In the genomic region with DNA sequence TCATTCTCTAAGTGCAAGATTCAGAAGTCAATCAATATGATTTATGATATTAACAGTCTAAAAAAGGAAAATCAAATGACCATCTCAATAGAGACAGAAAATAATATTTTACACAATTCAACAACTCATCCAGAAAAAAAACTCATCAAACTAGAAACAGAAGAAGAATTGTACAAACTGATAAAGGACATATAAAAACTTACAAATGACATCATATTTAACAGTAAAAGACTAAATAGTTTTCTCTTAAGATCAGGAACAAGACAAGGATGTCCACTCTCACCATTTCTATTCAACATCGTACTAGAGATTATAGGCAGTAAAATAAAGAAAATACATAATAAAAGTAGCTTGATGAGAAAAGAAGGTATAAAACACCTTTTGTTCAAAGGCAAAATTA, we compare ENCODE assay signal across 28 cellular contexts.
"Had no signal": no experiment of that assay in that cellular context is flagged by ENCODE, and none has a peak within 500 bp of the region (broad histone marks: within the 10 kb centered on the region; RNA-seq: fewer than 3 reads in every experiment).

No MANE protein-coding gene starts in this region.

- DNase-seq: naive thymus-derived CD4-positive, alpha-beta T cell; natural killer cell; occipital lobe; ovary; posterior cingulate gyrus; psoas muscle; right cardiac atrium; stimulated activated CD4-positive, alpha-beta T cell treated with anti-CD3 and anti-CD28 coated beads, Interleukin-1b, Interleukin-23, amount 100 ng/mL, for 48 hours; stimulated activated CD4-positive, alpha-beta T cell treated with anti-CD3 and anti-CD28 coated beads, Interleukin-4, amount 100 ng/mL, for 1 hour; stimulated activated CD4-positive, alpha-beta T cell treated with anti-CD3 and anti-CD28 coated beads, Interleukin-4, amount 100 ng/mL, for 4 hours; stimulated activated CD8-positive, alpha-beta memory T cell treated with anti-CD3 and anti-CD28 coated beads, Interleukin-4, amount 100 ng/mL, for 48 hours; stimulated activated naive B cell treated with anti-CD40 and anti-IgM and Interleukin-4, amounts not matched to agents 10 μg/mL and 1 μg/mL and 100 μg/mL, for 72 hours; stimulated activated naive CD4-positive, alpha-beta T cell treated with Interleukin-2 at 50 U/mL for 16 hours; stomach; thyroid gland; trophoblast cell; upper lobe of left lung had no signal

- H3K36me3 ChIP-seq: neural progenitor cell, ovary, stomach, thoracic aorta, thyroid gland, tibial nerve, upper lobe of left lung, vagina had no signal

- H3K9me3 ChIP-seq: ovary, psoas muscle, thoracic aorta, thyroid gland, tibial nerve, upper lobe of left lung, vagina had no signal

- H3K36me3 Mint-ChIP-seq: naive thymus-derived CD4-positive, alpha-beta T cell; natural killer cell; neural progenitor cell; stimulated activated naive B cell treated with anti-CD40 and anti-IgM and Interleukin-4, amounts not matched to agents 10 μg/mL and 1 μg/mL and 100 μg/mL, for 72 hours had no signal

- H3K27ac Mint-ChIP-seq: naive thymus-derived CD4-positive, alpha-beta T cell; natural killer cell; nephron; neural progenitor cell; progenitor cell of endocrine pancreas; stimulated activated naive B cell treated with anti-CD40 and anti-IgM and Interleukin-4, amounts not matched to agents 10 μg/mL and 1 μg/mL and 100 μg/mL, for 72 hours; stimulated activated naive CD8-positive, alpha-beta T cell treated with anti-CD3 and anti-CD28 coated beads, Interleukin-15, Interleukin-2, amounts not matched to agents 100 ng/mL and 50 ng/mL, for 24 hours had no signal

- H3K27ac ChIP-seq: neural progenitor cell, ovary, parathyroid adenoma, psoas muscle, skin epidermis, stomach, thoracic aorta, thyroid gland, tibial nerve, upper lobe of left lung, vagina had no signal

- H3K9ac ChIP-seq: neural progenitor cell, parathyroid adenoma had no signal

- H3K4me2 ChIP-seq: neural progenitor cell had no signal

- FAIRE-seq: urothelium cell line had no signal

- H3K4me1 ChIP-seq: neural progenitor cell, parathyroid adenoma, psoas muscle, stomach, thyroid gland, tibial nerve, upper lobe of left lung, vagina had no signal

- H2AFZ ChIP-seq: neural progenitor cell, parathyroid adenoma had no signal

- H3K4me1 Mint-ChIP-seq: naive thymus-derived CD4-positive, alpha-beta T cell; natural killer cell; nephron; stimulated activated naive B cell treated with anti-CD40 and anti-IgM and Interleukin-4, amounts not matched to agents 10 μg/mL and 1 μg/mL and 100 μg/mL, for 72 hours had no signal

- H3K27me3 ChIP-seq: neural progenitor cell, ovary, stomach, thyroid gland, tibial nerve, upper lobe of left lung, vagina had no signal

- H3K9me3 Mint-ChIP-seq: nephron; stimulated activated naive CD8-positive, alpha-beta T cell treated with anti-CD3 and anti-CD28 coated beads, Interleukin-15, Interleukin-2, amounts not matched to agents 100 ng/mL and 50 ng/mL, for 24 hours had no signal

- H3K4me3 Mint-ChIP-seq: naive thymus-derived CD4-positive, alpha-beta T cell; natural killer cell; nephron; neural progenitor cell; stimulated activated naive B cell treated with anti-CD40 and anti-IgM and Interleukin-4, amounts not matched to agents 10 μg/mL and 1 μg/mL and 100 μg/mL, for 72 hours; stimulated activated naive CD8-positive, alpha-beta T cell treated with anti-CD3 and anti-CD28 coated beads, Interleukin-15, Interleukin-2, amounts not matched to agents 100 ng/mL and 50 ng/mL, for 24 hours had no signal

- H3K27me3 Mint-ChIP-seq: naive thymus-derived CD4-positive, alpha-beta T cell; progenitor cell of endocrine pancreas; stimulated activated naive B cell treated with anti-CD40 and anti-IgM and Interleukin-4, amounts not matched to agents 10 μg/mL and 1 μg/mL and 100 μg/mL, for 72 hours; stimulated activated naive CD8-positive, alpha-beta T cell treated with anti-CD3 and anti-CD28 coated beads, Interleukin-15, Interleukin-2, amounts not matched to agents 100 ng/mL and 50 ng/mL, for 24 hours had no signal

- ATAC-seq: naive thymus-derived CD4-positive, alpha-beta T cell; natural killer cell; psoas muscle; right cardiac atrium; sciatic nerve; stimulated activated naive B cell treated with anti-CD40 and anti-IgM and Interleukin-4, amounts not matched to agents 10 μg/mL and 1 μg/mL and 100 μg/mL, for 72 hours had no signal

- H3K4me3 ChIP-seq: neural progenitor cell, ovary, psoas muscle, skin epidermis, stomach, thoracic aorta, thyroid gland, tibial nerve, upper lobe of left lung, vagina had no signal

- H3K79me2 ChIP-seq: parathyroid adenoma had no signal
